Comparison of ENCODE assay signal across 18 cellular contexts in genomic region chr3:81622395-81622794, GRCh38.
"Had no signal": no experiment of that assay in that cellular context is flagged by ENCODE, and none has a peak within 500 bp of the region (broad histone marks: within the 10 kb centered on the region; RNA-seq: fewer than 3 reads in every experiment).

No MANE protein-coding gene starts in this region.

- H3K4me3 ChIP-seq: ascending aorta, colonic mucosa, smooth muscle cell, transverse colon had no signal

- H3K4me2 ChIP-seq: smooth muscle cell had no signal

- ATAC-seq: esophagus mucosa, right cardiac atrium had no signal

- H3K27ac ChIP-seq: ascending aorta, colonic mucosa, transverse colon had no signal

- H3K36me3 Mint-ChIP-seq: activated naive CD8-positive, alpha-beta T cell treated with anti-CD3 and anti-CD28 coated beads, Interleukin-2, amount 10 ng/mL, durations not matched to agents 7 days and 5 days had no signal

- H3K4me1 ChIP-seq: ascending aorta, colonic mucosa had no signal

- H3K27ac Mint-ChIP-seq: activated naive CD8-positive, alpha-beta T cell treated with anti-CD3 and anti-CD28 coated beads, Interleukin-2, amount 10 ng/mL, durations not matched to agents 7 days and 5 days; activated T-helper 1 cell treated with anti-CD3 and anti-CD28 coated beads, Interleukin-12 subunit alpha, Interleukin-12 subunit beta, Interleukin-2, Interleukin-4 antibody, amounts not matched to agents 30 ng/mL and 10 ng/mL and 1 ng/mL, durations not matched to agents 14 hours and 24 hours and 36 hours; immature natural killer cell; nephron; progenitor cell of endocrine pancreas had no signal

- H3K9me3 Mint-ChIP-seq: activated naive CD8-positive, alpha-beta T cell treated with anti-CD3 and anti-CD28 coated beads, Interleukin-2, amount 10 ng/mL, durations not matched to agents 7 days and 5 days; activated T-helper 1 cell treated with anti-CD3 and anti-CD28 coated beads, Interleukin-12 subunit alpha, Interleukin-12 subunit beta, Interleukin-2, Interleukin-4 antibody, amounts not matched to agents 30 ng/mL and 10 ng/mL and 1 ng/mL, durations not matched to agents 14 hours and 24 hours and 36 hours; immature natural killer cell; nephron had no signal

- H3K9me3 ChIP-seq: ascending aorta, colonic mucosa, transverse colon had no signal

- H3K27me3 Mint-ChIP-seq: activated naive CD8-positive, alpha-beta T cell treated with anti-CD3 and anti-CD28 coated beads, Interleukin-2, amount 10 ng/mL, durations not matched to agents 7 days and 5 days; progenitor cell of endocrine pancreas had no signal

- H3K4me1 Mint-ChIP-seq: activated naive CD8-positive, alpha-beta T cell treated with anti-CD3 and anti-CD28 coated beads, Interleukin-2, amount 10 ng/mL, durations not matched to agents 7 days and 5 days; immature natural killer cell; nephron had no signal

- H3K4me3 Mint-ChIP-seq: activated naive CD8-positive, alpha-beta T cell treated with anti-CD3 and anti-CD28 coated beads, Interleukin-2, amount 10 ng/mL, durations not matched to agents 7 days and 5 days; activated T-helper 1 cell treated with anti-CD3 and anti-CD28 coated beads, Interleukin-12 subunit alpha, Interleukin-12 subunit beta, Interleukin-2, Interleukin-4 antibody, amounts not matched to agents 30 ng/mL and 10 ng/mL and 1 ng/mL, durations not matched to agents 14 hours and 24 hours and 36 hours; immature natural killer cell; nephron had no signal

- DNase-seq: activated naive CD8-positive, alpha-beta T cell treated with anti-CD3 and anti-CD28 coated beads, Interleukin-2, amount 10 ng/mL, durations not matched to agents 7 days and 5 days; caudate nucleus; colonic mucosa; foreskin melanocyte; head of caudate nucleus; immature natural killer cell; nucleus accumbens; right cardiac atrium; stimulated activated CD4-positive, alpha-beta T cell treated with anti-CD3 and anti-CD28 coated beads, Interleukin-4, amount 100 ng/mL, for 4 hours; stimulated activated CD8-positive, alpha-beta memory T cell treated with anti-CD3 and anti-CD28 coated beads, Interleukin-4, amount 100 ng/mL, for 48 hours; stimulated activated naive CD4-positive, alpha-beta T cell treated with Interleukin-2 at 50 U/mL for 16 hours; transverse colon had no signal

- H3K27me3 ChIP-seq: ascending aorta, colonic mucosa, transverse colon had no signal
